18 cellular contexts compared by ENCODE assay signal in genomic region chr16:24367186-24367585, GRCh38.
A peak's percentile ranks its signal among the peaks of the same experiment; 100 is the strongest.
DNase-seq lines count a peak whose midpoint lies in the region; FAIRE-seq and TF ChIP-seq lines count a peak whose summit lies in the region.
"Had no signal": no experiment of that assay in that cellular context is flagged by ENCODE, and none has a peak within 500 bp of the region (broad histone marks: within the 10 kb centered on the region; RNA-seq: fewer than 3 reads in every experiment).

No MANE protein-coding gene starts in this region.

- intact Hi-C loops in ovary (cut with DNase I) = no loop called here

- H3K9me3 Mint-ChIP-seq in endodermal cell = no peaks in the 10 kb centered on the region

- H3K36me3 ChIP-seq in endodermal cell (ENCODE audit: control insufficient read depth, insufficient read depth, low read length) = no peaks in the 10 kb centered on the region
- H3K36me3 ChIP-seq in ovary = no peaks in the 10 kb centered on the region
- H3K36me3 ChIP-seq: BLaER1, SJSA1 had no signal

- H3K4me1 Mint-ChIP-seq in endodermal cell = no peaks in the 10 kb centered on the region
- H3K4me1 Mint-ChIP-seq: CD8-positive, alpha-beta memory T cell had no signal

- FAIRE-seq in GM12892 (lab: Jason Lieb, UNC) = no peak
- FAIRE-seq: GM12878, HepG2 had no signal

- H3K4me3 ChIP-seq in endodermal cell (ENCODE audit: low read length) = no peak overlapping the region
- H3K4me3 ChIP-seq in ovary = no peak overlapping the region
- H3K4me3 ChIP-seq: BLaER1, GM12878, SJSA1 had no signal

- H3K4me1 ChIP-seq in endodermal cell (ENCODE audit: control insufficient read depth, insufficient read depth, low read length) (no peaks in the 10 kb centered on the region), ovary (ENCODE audit: insufficient read depth) (no peaks in the 10 kb centered on the region)
- H3K4me1 ChIP-seq: BLaER1, SJSA1 had no signal

- no peak overlapping the region for H3K27ac Mint-ChIP-seq in endodermal cell
- H3K27ac Mint-ChIP-seq: T-helper 1 cell treated with Interleukin-12 subunit alpha and Interleukin-12 subunit beta and Interleukin-4 antibody, amounts not matched to agents 30 μg/mL and 1 μg/mL, for 36 hours had no signal

- DNase-seq in NCI-H748 (lab: John Stamatoyannopoulos, UW; ENCODE audit: unreplicated experiment) (peak; percentile 69), NCI-H748 treated with DMSO at 0.1 percent for 48 hours (lab: John Stamatoyannopoulos, UW) (no peak), NCI-H2029 treated with DMSO at 0.1 percent for 48 hours (lab: John Stamatoyannopoulos, UW) (peak; percentile 10), NCI-H82 treated with DMSO at 0.1 percent for 48 hours (lab: John Stamatoyannopoulos, UW; ENCODE audit: unreplicated experiment) (peak; percentile 83), GM12892 (ENCODE audit: insufficient read length) (no peak), endodermal cell (no peak), ovary (no peak), LoVo (ENCODE audit: low spot score) (no peak)
- DNase-seq: CD8-positive, alpha-beta memory T cell; KBM-7; MV-4-11; NCI-H1694 treated with DMSO at 0.1 percent for 48 hours; NCI-H446 treated with DMSO at 0.1 percent for 48 hours had no signal

- TF ChIP-seq CTCF in endodermal cell (conservative IDR thresholded peaks at IDR 0.05) (no peak), ovary (IDR thresholded peaks at IDR 0.05) (no peak)

- H3K27me3 Mint-ChIP-seq in endodermal cell (ENCODE audit: insufficient read depth) = peaks cover 10% of the 10 kb centered on the region

- H3K9me3 ChIP-seq in endodermal cell (ENCODE audit: control insufficient read depth, low read length) = peaks cover 6% of the 10 kb centered on the region
- no peaks in the 10 kb centered on the region for H3K9me3 ChIP-seq in ovary
- H3K9me3 ChIP-seq: BLaER1, SJSA1 had no signal

- no peak for TF ChIP-seq POLR2A in GM12892 (IDR thresholded peaks at IDR 0.05; ENCODE audit: low read depth, low read length)
- TF ChIP-seq POLR2A in ovary (IDR thresholded peaks at IDR 0.05) = no peak

- H3K36me3 Mint-ChIP-seq in endodermal cell (ENCODE audit: low read depth) = no peaks in the 10 kb centered on the region
- H3K36me3 Mint-ChIP-seq: CD8-positive, alpha-beta memory T cell had no signal

- no peak overlapping the region for H3K9ac ChIP-seq in endodermal cell (ENCODE audit: extremely low read depth, low read length, poor library complexity, severe bottlenecking)
- H3K9ac ChIP-seq: BLaER1 had no signal

- H3K27ac ChIP-seq in endodermal cell (ENCODE audit: low read depth, low read length) = no peak overlapping the region
- H3K27ac ChIP-seq in ovary = no peak overlapping the region
- H3K27ac ChIP-seq: BLaER1, SJSA1 had no signal

- WGBS in endodermal cell (ENCODE audit: insufficient coverage in 1 of 2, insufficient read length in 1 of 2), 2 experiments = 90 to 96% methylated on average over 3 to 5 of the region's 5 CpGs
- WGBS in ovary, 3 donors = 35 to 57% (median 37%) methylated on average over 5 of the region's 5 CpGs

- H3K4me3 Mint-ChIP-seq in endodermal cell = no peak overlapping the region
- H3K4me3 Mint-ChIP-seq: CD8-positive, alpha-beta memory T cell; T-helper 1 cell treated with Interleukin-12 subunit alpha and Interleukin-12 subunit beta and Interleukin-4 antibody, amounts not matched to agents 30 μg/mL and 1 μg/mL, for 36 hours had no signal

- TF ChIP-seq EP300 in ovary (IDR thresholded peaks at IDR 0.05) = no peak

- no peaks in the 10 kb centered on the region for H3K27me3 ChIP-seq in endodermal cell (ENCODE audit: control insufficient read depth, insufficient read depth, low read length, poor library complexity, severe bottlenecking)
- H3K27me3 ChIP-seq in ovary = no peaks in the 10 kb centered on the region
- H3K27me3 ChIP-seq: BLaER1 had no signal

Comparison
In these comparisons a context has a peak if more than half of its experiments do, and no peak if none do; other contexts are left out.
1. DNase-seq: peak in NCI-H748 (single experiment), NCI-H2029 treated with DMSO at 0.1 percent for 48 hours (single experiment) and NCI-H82 treated with DMSO at 0.1 percent for 48 hours (single experiment); none in NCI-H748 treated with DMSO at 0.1 percent for 48 hours (single experiment), GM12892 (single experiment), endodermal cell (single experiment), ovary (0 of 5) and LoVo (single experiment).